In the genomic region with DNA sequence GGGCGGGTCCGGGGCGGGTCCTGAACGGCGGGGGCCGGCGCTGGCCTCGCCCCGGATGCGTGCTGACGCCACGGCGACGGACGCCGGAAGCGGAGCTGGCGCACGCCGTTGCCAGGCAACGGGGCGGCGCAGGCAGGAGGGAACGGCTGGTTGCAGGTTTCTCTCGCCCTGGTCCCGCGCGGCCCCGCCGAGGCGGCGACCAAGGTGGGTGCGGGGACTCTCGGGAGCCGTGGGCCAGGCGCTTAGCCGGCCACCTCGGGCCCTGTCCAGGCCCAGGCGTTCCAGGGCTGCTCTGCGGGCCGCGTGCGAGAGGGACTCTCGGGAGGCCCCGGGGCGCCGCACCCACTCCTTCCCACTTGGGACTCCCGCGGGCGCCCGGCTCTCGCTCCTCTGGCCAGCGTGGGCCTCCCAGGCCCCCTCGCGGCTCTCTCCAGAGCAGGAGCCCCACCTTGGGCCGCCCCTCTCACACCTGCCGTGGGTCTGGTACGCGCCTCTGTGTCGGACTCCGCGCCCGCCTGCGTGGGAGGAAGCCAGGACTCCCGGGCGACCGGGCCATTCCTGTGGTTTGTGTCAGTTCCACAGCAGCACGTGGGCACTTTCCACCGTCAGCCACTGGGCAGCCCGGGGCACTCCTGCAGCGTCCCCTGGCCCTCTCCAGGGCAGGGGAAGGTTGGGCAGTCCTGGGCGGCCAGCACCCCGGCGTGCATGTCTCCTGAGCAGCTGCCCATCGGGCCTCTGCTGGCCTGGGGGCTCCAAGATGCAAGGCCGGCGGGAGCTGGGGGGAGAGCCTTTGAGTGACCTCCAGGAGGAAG, we compare ENCODE assay signal across 1 cellular context.
TF ChIP-seq lines count a peak whose summit lies in the region.

A gene (plus strand): TSS at position 114 of the 812 bp plus-strand sequence. CDS start 644 bp downstream, at position 758.

TF ChIP-seq in SK-N-SH, 30 proteins besides CTCF, POLR2A, EP300 and RAD21:
- TF ChIP-seq FOXM1 (IDR thresholded peaks at IDR 0.05; ENCODE audit: low read depth) (no peak), TAF1 (IDR thresholded peaks at IDR 0.05; ENCODE audit: borderline replicate concordance, low read depth, low read length) (no peak), TEAD4 (IDR thresholded peaks at IDR 0.05; ENCODE audit: borderline replicate concordance, insufficient read depth) (no peak), POLR2AphosphoS5 (IDR thresholded peaks at IDR 0.05; ENCODE audit: low read depth, low read length) (peak; percentile 11; the same call in 1 of the 2 replicates), GABPA (IDR thresholded peaks at IDR 0.05; ENCODE audit: low read depth) (peak; percentile 70), MXI1 (IDR thresholded peaks at IDR 0.05; ENCODE audit: low read depth, low read length) (peak; percentile 76; the same call in 1 of the 2 replicates), SMC3 (IDR thresholded peaks at IDR 0.05; ENCODE audit: low read depth, low read length) (no peak), NFIC (IDR thresholded peaks at IDR 0.05; ENCODE audit: borderline replicate concordance) (no peak), NRF1 (IDR thresholded peaks at IDR 0.05; ENCODE audit: low read depth, low read length) (0 out of 2 replicates have a peak, but pooled peaks have one; percentile 30)
- TF ChIP-seq, protein P1, sequence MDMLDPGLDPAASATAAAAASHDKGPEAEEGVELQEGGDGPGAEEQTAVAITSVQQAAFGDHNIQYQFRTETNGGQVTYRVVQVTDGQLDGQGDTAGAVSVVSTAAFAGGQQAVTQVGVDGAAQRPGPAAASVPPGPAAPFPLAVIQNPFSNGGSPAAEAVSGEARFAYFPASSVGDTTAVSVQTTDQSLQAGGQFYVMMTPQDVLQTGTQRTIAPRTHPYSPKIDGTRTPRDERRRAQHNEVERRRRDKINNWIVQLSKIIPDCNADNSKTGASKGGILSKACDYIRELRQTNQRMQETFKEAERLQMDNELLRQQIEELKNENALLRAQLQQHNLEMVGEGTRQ (IDR thresholded peaks at IDR 0.05; ENCODE audit: borderline replicate concordance, low read depth, low read length), result no peak
- TF ChIP-seq, protein P2, sequence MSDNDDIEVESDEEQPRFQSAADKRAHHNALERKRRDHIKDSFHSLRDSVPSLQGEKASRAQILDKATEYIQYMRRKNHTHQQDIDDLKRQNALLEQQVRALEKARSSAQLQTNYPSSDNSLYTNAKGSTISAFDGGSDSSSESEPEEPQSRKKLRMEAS (IDR thresholded peaks at IDR 0.05; ENCODE audit: low read depth), result no peak
- TF ChIP-seq, protein P3, sequence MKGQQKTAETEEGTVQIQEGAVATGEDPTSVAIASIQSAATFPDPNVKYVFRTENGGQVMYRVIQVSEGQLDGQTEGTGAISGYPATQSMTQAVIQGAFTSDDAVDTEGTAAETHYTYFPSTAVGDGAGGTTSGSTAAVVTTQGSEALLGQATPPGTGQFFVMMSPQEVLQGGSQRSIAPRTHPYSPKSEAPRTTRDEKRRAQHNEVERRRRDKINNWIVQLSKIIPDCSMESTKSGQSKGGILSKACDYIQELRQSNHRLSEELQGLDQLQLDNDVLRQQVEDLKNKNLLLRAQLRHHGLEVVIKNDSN (IDR thresholded peaks at IDR 0.05; ENCODE audit: borderline replicate concordance, low read depth), result no peak
